Comparison of ENCODE assay signal across 24 cellular contexts in the genomic region with DNA sequence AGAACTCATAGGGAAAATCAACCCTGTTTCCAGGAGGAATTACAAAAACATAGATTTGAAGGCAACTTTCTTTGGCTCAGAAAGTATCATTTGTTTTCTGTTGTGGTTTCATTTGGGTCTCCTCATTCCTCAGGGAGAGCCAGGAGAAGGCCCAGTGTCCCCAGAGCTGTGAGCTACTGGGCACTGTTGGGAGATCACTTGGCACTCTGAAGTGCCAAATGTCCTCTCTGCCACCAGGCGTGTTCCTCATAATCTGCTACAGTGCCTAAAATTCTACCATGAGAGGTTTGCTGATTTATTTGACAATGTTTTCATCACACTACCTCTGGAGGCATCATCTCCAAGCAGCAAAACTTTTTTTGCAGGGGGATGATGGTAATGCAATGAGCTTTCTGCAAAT. TPM values are rescaled to one million over a fixed set of nuclear protein-coding genes. Genes with fewer than 3 reads are reported as not detected.
"Had no signal": no experiment of that assay in that cellular context is flagged by ENCODE, and none has a peak within 500 bp of the region (broad histone marks: within the 10 kb centered on the region; RNA-seq: fewer than 3 reads in every experiment).

No MANE protein-coding gene starts in this region.

- H3K36me3 ChIP-seq: neural progenitor cell, pancreas, prostate gland, right lobe of liver, sigmoid colon, stomach, thoracic aorta, thyroid gland, transverse colon, upper lobe of right lung, vagina had no signal

- DNase-seq: naive thymus-derived CD4-positive, alpha-beta T cell; natural killer cell; occipital lobe; pancreas; retina; right cardiac atrium; right lobe of liver; sigmoid colon; small intestine; stimulated activated CD4-positive, alpha-beta T cell treated with anti-CD3 and anti-CD28 coated beads, Interleukin-15, amount 100 ng/mL, for 24 hours; stimulated activated CD4-positive, alpha-beta T cell treated with anti-CD3 and anti-CD28 coated beads, Interleukin-2, amount 100 ng/mL, for 24 hours; stimulated activated CD4-positive, alpha-beta T cell treated with anti-CD3 and anti-CD28 coated beads, Interleukin-2, amount 100 ng/mL, for 48 hours; stimulated activated CD4-positive, alpha-beta T cell treated with anti-CD3 and anti-CD28 coated beads, Interleukin-4, amount 100 ng/mL, for 24 hours; stimulated activated naive B cell treated with anti-CD40 and anti-IgM and Interleukin-4, amounts not matched to agents 10 μg/mL and 1 μg/mL and 100 μg/mL, for 72 hours; stimulated activated naive CD4-positive, alpha-beta T cell treated with Interleukin-2 at 50 U/mL for 16 hours; stomach; thyroid gland; transverse colon; upper lobe of right lung had no signal

- H3K27ac ChIP-seq: neural progenitor cell, pancreas, prostate gland, right lobe of liver, sigmoid colon, stomach, thyroid gland, transverse colon, upper lobe of right lung, vagina had no signal

- H3K27me3 ChIP-seq: neural progenitor cell, pancreas, right lobe of liver, sigmoid colon, stomach, thyroid gland, transverse colon, upper lobe of right lung, vagina had no signal

- ATAC-seq: naive thymus-derived CD4-positive, alpha-beta T cell; natural killer cell; pancreas; right lobe of liver; stimulated activated effector memory CD8-positive, alpha-beta T cell treated with anti-CD3 and anti-CD28 coated beads, Interleukin-12 subunit alpha, Interleukin-12 subunit beta, amount 100 ng/mL, for 72 hours; stimulated activated naive B cell treated with anti-CD40 and anti-IgM and Interleukin-4, amounts not matched to agents 10 μg/mL and 1 μg/mL and 100 μg/mL, for 72 hours; upper lobe of right lung had no signal

- H3K4me3 ChIP-seq: neural progenitor cell, pancreas, prostate gland, right lobe of liver, sigmoid colon, stomach, thoracic aorta, thyroid gland, transverse colon, upper lobe of right lung, vagina had no signal

- H3K4me1 ChIP-seq: neural progenitor cell, pancreas, prostate gland, right lobe of liver, stomach, thyroid gland, transverse colon had no signal

- H3K9me3 ChIP-seq: pancreas, prostate gland, right lobe of liver, sigmoid colon, stomach, thoracic aorta, thyroid gland, transverse colon, upper lobe of right lung, vagina had no signal

RNA-seq across cellular contexts. Expression of gene TNFAIP8L3, which starts 17.4 kb away (rescaled TPM):
- total RNA-seq: naive thymus-derived CD4-positive, alpha-beta T cell; natural killer cell had no signal
- polyA plus RNA-seq: naive thymus-derived CD4-positive, alpha-beta T cell had no signal
